Comparison of ENCODE assay signal across 4 cellular contexts in genomic region chr20:55605594-55605993, GRCh38.
TF ChIP-seq lines count a peak whose summit lies in the region.

No MANE protein-coding gene starts in this region.

TF ChIP-seq in HepG2, 621 proteins besides CTCF, POLR2A, EP300 and RAD21:
- TF ChIP-seq MAFF (IDR thresholded peaks at IDR 0.05; ENCODE audit: low read depth, low read length): peak; percentile 92
- peak; percentile 91 to 94 for TF ChIP-seq MAFK (conservative IDR thresholded peaks at IDR 0.05 in 1 of 2, IDR thresholded peaks at IDR 0.05 in 1 of 2; ENCODE audit: low read length in 2 of 2)
- TF ChIP-seq SMAD3 (CRISPR knock-in tag; IDR thresholded peaks at IDR 0.05): no peak

TF ChIP-seq in A549, 52 proteins besides CTCF, POLR2A, EP300 and RAD21:
- TF ChIP-seq NFE2L2 (conservative IDR thresholded peaks at IDR 0.05; ENCODE audit: low read length): no peak
- peak; percentile 71 for TF ChIP-seq MAFK (IDR thresholded peaks at IDR 0.05; ENCODE audit: partially characterized antibody)

TF ChIP-seq in IMR-90, 13 proteins besides CTCF, POLR2A, EP300 and RAD21:
- no peak for TF ChIP-seq USF2 (IDR thresholded peaks at IDR 0.05; ENCODE audit: low read depth, low read length)
- peak; percentile 71 for TF ChIP-seq MAFK (IDR thresholded peaks at IDR 0.05; ENCODE audit: low read depth, low read length)
TF ChIP-seq in IMR-90: peak in this region for 1.

TF ChIP-seq in K562, 482 proteins besides CTCF, POLR2A, EP300 and RAD21:
- TF ChIP-seq SAP30 (IDR thresholded peaks at IDR 0.05; ENCODE audit: borderline replicate concordance, insufficient read depth, low read depth, low read length, poor library complexity, severe bottlenecking) (no peak), KDM5B (IDR thresholded peaks at IDR 0.05; ENCODE audit: insufficient replicate concordance, low read depth, low read length) (no peak), ZBTB2 (IDR thresholded peaks at IDR 0.05) (no peak), MAFG (tag; conservative IDR thresholded peaks at IDR 0.05) (peak; percentile 35), ZNF79 (CRISPR knock-in tag; IDR thresholded peaks at IDR 0.05; ENCODE audit: low read depth) (no peak), ZNF316 (IDR thresholded peaks at IDR 0.05) (peak; percentile 64), ZBTB9 (CRISPR knock-in tag; IDR thresholded peaks at IDR 0.05) (no peak), ZNF785 (CRISPR knock-in tag; IDR thresholded peaks at IDR 0.05) (no peak), DEAF1 (CRISPR knock-in tag; IDR thresholded peaks at IDR 0.05) (no peak), ZNF707 (CRISPR knock-in tag; conservative IDR thresholded peaks at IDR 0.05) (no peak), MXD1 (CRISPR knock-in tag; IDR thresholded peaks at IDR 0.05; ENCODE audit: borderline replicate concordance, poor library complexity, severe bottlenecking) (no peak), BDP1 (IDR thresholded peaks at IDR 0.05; ENCODE audit: insufficient read depth, insufficient read length) (no peak), EZH2 (IDR thresholded peaks at IDR 0.05; ENCODE audit: borderline replicate concordance, low read depth, low read length) (no peak), ZKSCAN1 (IDR thresholded peaks at IDR 0.05; ENCODE audit: low read depth, low read length) (no peak), BACH1 (tag; IDR thresholded peaks at IDR 0.05) (no peak), ZBTB8A (IDR thresholded peaks at IDR 0.05; ENCODE audit: partially characterized antibody) (no peak), C11orf30 (IDR thresholded peaks at IDR 0.05; ENCODE audit: low read depth) (peak; percentile 40; the same call in 1 of the 2 replicates), TFE3 (CRISPR knock-in tag; IDR thresholded peaks at IDR 0.05) (no peak), AFF1 (IDR thresholded peaks at IDR 0.05; ENCODE audit: low read depth in 1 of 2, partially characterized antibody in 2 of 2) (no peak), STAG1 (CRISPR knock-in tag; IDR thresholded peaks at IDR 0.05; ENCODE audit: borderline replicate concordance) (no peak), ZNF280A (IDR thresholded peaks at IDR 0.05; ENCODE audit: low read depth, partially characterized antibody) (no peak)
